In the genomic region with DNA sequence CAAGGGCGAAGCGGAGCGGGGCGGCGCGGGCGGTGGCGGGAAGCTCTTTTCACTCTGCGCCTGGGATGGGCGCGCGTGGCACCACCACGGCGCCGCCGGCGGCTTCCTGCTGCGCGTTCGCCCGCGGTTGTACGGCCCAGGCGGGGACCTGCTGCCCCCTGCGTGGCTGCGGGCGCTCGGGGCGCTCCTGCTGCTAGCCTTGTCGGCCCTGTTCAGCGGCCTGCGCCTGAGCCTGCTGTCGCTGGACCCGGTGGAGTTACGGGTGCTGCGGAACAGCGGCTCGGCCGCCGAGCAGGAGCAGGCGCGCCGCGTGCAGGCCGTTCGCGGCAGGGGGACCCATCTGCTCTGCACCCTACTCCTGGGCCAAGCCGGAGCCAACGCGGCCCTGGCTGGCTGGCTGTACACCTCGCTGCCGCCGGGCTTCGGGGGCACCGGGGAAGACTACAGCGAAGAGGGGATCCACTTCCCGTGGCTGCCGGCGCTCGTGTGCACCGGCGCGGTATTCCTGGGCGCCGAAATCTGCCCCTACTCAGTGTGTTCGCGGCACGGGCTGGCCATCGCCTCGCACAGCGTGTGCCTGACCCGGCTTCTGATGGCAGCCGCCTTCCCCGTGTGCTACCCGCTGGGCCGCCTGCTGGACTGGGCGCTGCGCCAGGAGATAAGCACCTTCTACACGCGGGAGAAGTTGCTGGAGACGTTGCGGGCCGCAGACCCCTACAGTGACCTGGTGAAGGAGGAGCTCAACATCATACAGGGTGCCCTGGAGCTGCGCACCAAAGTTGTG, we compare ENCODE assay signal across 8 cellular contexts. TPM values are rescaled to one million over a fixed set of nuclear protein-coding genes. Genes with fewer than 3 reads are reported as not detected.
DNase-seq lines count a peak whose midpoint lies in the region; ATAC-seq, FAIRE-seq and TF ChIP-seq lines count a peak whose summit lies in the region.

No MANE protein-coding gene starts in this region.

- peak overlapping the region; percentile 60 for H3K4me3 ChIP-seq in HUES64 (ENCODE audit: low read length)
- H3K4me3 ChIP-seq in GM12878, result no peak overlapping the region
- H3K4me3 ChIP-seq in kidney epithelial cell (ENCODE audit: low read depth, low read length), result peak overlapping the region; percentile 38

- 0 out of 2 replicates have a peak overlapping the region, but pooled peaks have one; percentile 3 for H3K4me2 ChIP-seq in GM12878 (ENCODE audit: control insufficient read depth, insufficient read depth)

- H3K4me1 Mint-ChIP-seq in stimulated activated naive CD8-positive, alpha-beta T cell treated with anti-CD3 and anti-CD28 coated beads, Interleukin-15, amount 100 ng/mL, for 72 hours, result peaks cover 13% of the 10 kb centered on the region

- CTCF ChIA-PET in GM12878 (lab: Yijun Ruan, JAX), result no interaction called here

- no peaks in the 10 kb centered on the region for H3K36me3 ChIP-seq in HUES64 (ENCODE audit: insufficient read depth, low read length)
- no peaks in the 10 kb centered on the region for H3K36me3 ChIP-seq in GM12878 (ENCODE audit: control insufficient read depth in 2 of 2, insufficient read depth in 2 of 2, low read length in 1 of 2)
- H3K36me3 ChIP-seq in kidney epithelial cell (ENCODE audit: control insufficient read depth, insufficient read depth, low read length), result no peaks in the 10 kb centered on the region

- H3K27me3 ChIP-seq in HUES64 (ENCODE audit: insufficient read depth, low read length) (peaks cover 50% of the 10 kb centered on the region), GM12878 (replicated peaks in 1 of 2; ENCODE audit: control insufficient read depth in 2 of 2, insufficient read depth in 2 of 2, low read length in 1 of 2) (peaks cover 3 to 11% of the 10 kb centered on the region in 2 experiments), kidney epithelial cell (ENCODE audit: control insufficient read depth, insufficient read depth, low read length) (peaks cover 25% of the 10 kb centered on the region)

- TF ChIP-seq RAD21 in GM12878 (IDR thresholded peaks at IDR 0.05; ENCODE audit: insufficient read depth, low read depth, low read length), result no peak

- intact Hi-C loops in GM12878 (cut with micrococcal nuclease; ENCODE audit: unreplicated experiment), result no loop called here

- SMC1A ChIA-PET in GM12878 (lab: Charles Lee; ENCODE audit: uncharacterized antibody, unreplicated experiment), result no interaction called here

- RAD21 ChIA-PET in GM12878 (lab: Charles Lee; ENCODE audit: unreplicated experiment), result no interaction called here

- in situ Hi-C loops in GM12878 (cut with MboI), result no loop called here

- 8% methylated on average over 84 of the region's 84 CpGs for WGBS in HUES64
- 47% methylated on average over 57 of the region's 84 CpGs for WGBS in GM12878 (ENCODE audit: insufficient coverage, insufficient replicate concordance, low lambda C conversion rate, missing lambda C conversion rate)

- BruUV-seq in GM12878 (replicated peaks; lab: Mats Ljungman, UMichigan), result no TSS peak

- no peaks in the 10 kb centered on the region for H3K79me2 ChIP-seq in GM12878 (ENCODE audit: control insufficient read depth, insufficient read depth, low read length)

- H4K20me1 ChIP-seq in GM12878 (ENCODE audit: control insufficient read depth, insufficient read depth), result no peaks in the 10 kb centered on the region

- ATAC-seq in GM19397 (IDR thresholded peaks at IDR 0.05; ENCODE audit: unreplicated experiment) (peak; percentile 33), GM12878 (no peak), HG03025 (IDR thresholded peaks at IDR 0.05; ENCODE audit: low FRiP score, unreplicated experiment) (no peak)
- peak; percentile 53 for ATAC-seq in stimulated activated naive CD8-positive, alpha-beta T cell treated with anti-CD3 and anti-CD28 coated beads, Interleukin-15, amount 100 ng/mL, for 72 hours

- H3K9ac ChIP-seq in HUES64 (ENCODE audit: low read depth, low read length) (peak overlapping the region; percentile 44), GM12878 (ENCODE audit: control insufficient read depth, insufficient read depth, low read length) (no peak overlapping the region)

- no peak for TF ChIP-seq CTCF in GM12878 (IDR thresholded peaks at IDR 0.05 in 2 of 3, conservative IDR thresholded peaks at IDR 0.05 in 1 of 3; ENCODE audit: control insufficient read depth in 2 of 3, extremely low read depth in 1 of 3, insufficient read depth in 1 of 3, low read depth in 3 of 3, low read length in 3 of 3)
- TF ChIP-seq CTCF in kidney epithelial cell (IDR thresholded peaks at IDR 0.05; ENCODE audit: insufficient read depth, low read length, poor library complexity, severe bottlenecking), result no peak

- no peak overlapping the region for H3K27ac Mint-ChIP-seq in stimulated activated naive CD8-positive, alpha-beta T cell treated with anti-CD3 and anti-CD28 coated beads, Interleukin-15, amount 100 ng/mL, for 72 hours

- H3K27me3 Mint-ChIP-seq in stimulated activated naive CD8-positive, alpha-beta T cell treated with anti-CD3 and anti-CD28 coated beads, Interleukin-15, amount 100 ng/mL, for 72 hours, result peaks cover 52% of the 10 kb centered on the region

- POLR2A ChIA-PET in GM12878 (lab: Charles Lee), result interaction anchor here (0.5 kb wide), 1 partner anchor 1838 kb away, joined by 3 read pairs; no protein-coding TSS in a partner anchor

- H2AFZ ChIP-seq in GM12878 (ENCODE audit: control insufficient read depth, low read depth, low read length), result no peak overlapping the region

- H3K9me3 ChIP-seq in HUES64 (ENCODE audit: insufficient read depth, low read depth, low read length) (peaks cover 3% of the 10 kb centered on the region; the same call in 1 of the 2 replicates), GM12878 (replicated peaks; ENCODE audit: control insufficient read depth, insufficient read depth, low read length) (no peaks in the 10 kb centered on the region; the same call in 2 of the 3 replicates)

- peak overlapping the region; percentile 12 to 73 for H3K4me3 Mint-ChIP-seq in stimulated activated naive CD8-positive, alpha-beta T cell treated with anti-CD3 and anti-CD28 coated beads, Interleukin-15, amount 100 ng/mL, for 72 hours

- H3K9me3 Mint-ChIP-seq in stimulated activated naive CD8-positive, alpha-beta T cell treated with anti-CD3 and anti-CD28 coated beads, Interleukin-15, amount 100 ng/mL, for 72 hours, result no peaks in the 10 kb centered on the region

- no peak for FAIRE-seq in GM12878 (lab: Jason Lieb, UNC)

- H3K27ac ChIP-seq in HUES64 (ENCODE audit: low read depth, low read length) (no peak overlapping the region), GM12878 (ENCODE audit: control insufficient read depth, insufficient read depth) (no peak overlapping the region)

- TF ChIP-seq POLR2A in GM12878 (IDR thresholded peaks at IDR 0.05; ENCODE audit: low read depth, low read length), result no peak

- DNase-seq in Ammon's horn (ENCODE audit: low spot score) (peak; percentile 24), GM12878 (ENCODE audit: low read depth, low spot score) (no peak), kidney epithelial cell (ENCODE audit: low read depth) (no peak), NCI-H226 (no peak)
- DNase-seq in stimulated activated naive CD8-positive, alpha-beta T cell treated with anti-CD3 and anti-CD28 coated beads, Interleukin-15, amount 100 ng/mL, for 72 hours, result peak; percentile 10 to 21

- H3K4me1 ChIP-seq in HUES64 (ENCODE audit: insufficient read depth, low read length) (no peaks in the 10 kb centered on the region), GM12878 (ENCODE audit: control insufficient read depth, insufficient read depth, low read length) (no peaks in the 10 kb centered on the region)

- no peak for TF ChIP-seq EP300 in GM12878 (IDR thresholded peaks at IDR 0.05; ENCODE audit: borderline replicate concordance in 1 of 2, control insufficient read depth in 1 of 2, low read depth in 2 of 2, low read length in 2 of 2)

RNA-seq across cellular contexts. Expression of a gene that starts 0.9 kb away (rescaled TPM):
- 0.40 TPM for polyA plus RNA-seq in HUES64 (2013, experiment 1 of 2)
- polyA plus RNA-seq in HUES64 (2013, experiment 2 of 2), result 0.57 TPM
- not detected in 2 replicates for total RNA-seq in GM12878 (2013; cell fraction: nucleolus; rRNA removed)
- not detected in 2 replicates for total RNA-seq in GM12878 (2014; rRNA removed)
- not detected in 2 replicates for total RNA-seq in GM12878 (2014; rRNA removed; fragmentation: Illumina TruSeq; extraction: Trizol)
- total RNA-seq in GM12878 (2021), result not detected in 2 replicates
- 0.04 TPM for polyA plus RNA-seq in GM12878 (2011; ENCODE audit: low read depth)
- polyA plus RNA-seq in GM12878 (2011; rRNA removed), result not detected in 2 replicates
- not detected in 2 replicates for polyA plus RNA-seq in GM12878 (2011; cell fraction: cytosol; rRNA removed)
- polyA plus RNA-seq in GM12878 (2011; cell fraction: nucleus; rRNA removed), result not detected in 2 replicates
- polyA plus RNA-seq in GM12878 (2012), result 0.03 TPM in 1 of 2 replicates, not detected in the other
- 0.01 TPM in 1 of 2 replicates, not detected in the other for polyA plus RNA-seq in GM12878 (2014; fragmentation: Illumina TruSeq; extraction: Trizol)
- not detected for polyA plus RNA-seq in GM12878 (2014; fragmentation: Nextera tagmentation; extraction: Ambion mirVana)
- not detected in 2 replicates for polyA plus RNA-seq in GM12878 (2014; rRNA removed)
- not detected for polyA plus RNA-seq in GM12878 (2016; fragmentation: Nextera tagmentation; extraction: Ambion mirVana)
- polyA minus RNA-seq in GM12878 (2011; rRNA and poly(A)+ RNA removed), result not detected in 2 replicates
- polyA minus RNA-seq in GM12878 (2011; cell fraction: cytosol; rRNA and poly(A)+ RNA removed), result not detected in 2 replicates
- polyA minus RNA-seq in GM12878 (2011; cell fraction: nucleus; rRNA and poly(A)+ RNA removed), result not detected in 2 replicates
- total RNA-seq in kidney epithelial cell, result 0.62 and 0.92 TPM in 2 replicates

Comparison
In these comparisons a context has a peak if more than half of its experiments do, and no peak if none do; other contexts are left out.
1. DNase-seq: peak in Ammon's horn (single experiment) and stimulated activated naive CD8-positive, alpha-beta T cell treated with anti-CD3 and anti-CD28 coated beads, Interleukin-15, amount 100 ng/mL, for 72 hours (2 of 2); none in GM12878 (single experiment), kidney epithelial cell (single experiment) and NCI-H226 (single experiment).
2. ATAC-seq: peak in GM19397 (single experiment) and stimulated activated naive CD8-positive, alpha-beta T cell treated with anti-CD3 and anti-CD28 coated beads, Interleukin-15, amount 100 ng/mL, for 72 hours (single experiment); none in GM12878 (single experiment) and HG03025 (single experiment).